8 cellular contexts compared by ENCODE assay signal in the genomic region with DNA sequence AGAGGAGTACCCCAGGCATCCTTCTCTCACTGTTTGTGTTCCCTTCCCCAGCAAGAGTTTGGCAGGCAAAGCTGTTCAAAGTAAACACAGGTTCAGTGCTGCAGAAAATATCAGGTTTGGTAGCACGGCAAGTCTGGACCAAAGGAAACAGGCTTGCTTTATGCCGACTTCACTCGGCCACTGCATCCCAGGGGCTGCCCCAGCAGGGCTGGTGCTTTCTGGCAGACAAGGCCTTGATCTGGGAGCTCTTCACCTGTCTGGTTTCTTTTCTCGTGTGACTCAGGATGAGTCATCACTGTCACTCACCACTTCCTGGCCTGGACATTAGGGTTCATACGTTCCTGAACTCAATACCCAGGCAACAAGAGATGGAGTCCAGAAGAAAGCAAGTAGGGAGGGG. TPM values are rescaled to one million over a fixed set of nuclear protein-coding genes. Genes with fewer than 3 reads are reported as not detected.
A peak's percentile ranks its signal among the peaks of the same experiment; 100 is the strongest.
DNase-seq lines count a peak whose midpoint lies in the region; ATAC-seq and FAIRE-seq lines count a peak whose summit lies in the region.

No MANE protein-coding gene starts in this region.

- peak; percentile 78 for DNase-seq in COLO668 (lab: John Stamatoyannopoulos, UW; ENCODE audit: unreplicated experiment)
- peak; percentile 14 for DNase-seq in SK-N-DZ (ENCODE audit: low spot score)
- no peak for DNase-seq in HUDEP-2 (lab: John Stamatoyannopoulos, UW; ENCODE audit: unreplicated experiment in 76 of 76)
- DNase-seq in globus pallidus (ENCODE audit: low spot score): no peak
- DNase-seq in NCI-H2171 treated with DMSO at 0.1 percent for 48 hours (lab: John Stamatoyannopoulos, UW): no peak

- FAIRE-seq in islet of Langerhans (lab: Jason Lieb, UNC): peak; percentile 82

- ATAC-seq in GM19023 (IDR thresholded peaks at IDR 0.05; ENCODE audit: unreplicated experiment) (peak; percentile 100), HG03039 (IDR thresholded peaks at IDR 0.05; ENCODE audit: unreplicated experiment) (peak; percentile 98)

RNA-seq across cellular contexts. Expression of a gene that starts 52.6 kb away (rescaled TPM):
- 2.7 and 2.8 TPM in 2 replicates for polyA plus RNA-seq in SK-N-DZ (2014; cell fraction: cytosol; rRNA removed)
- polyA plus RNA-seq in SK-N-DZ (2014; cell fraction: nucleus; rRNA removed): 2.4 and 7.6 TPM in 2 replicates

Comparison
In these comparisons a context has a peak if more than half of its experiments do, and no peak if none do; other contexts are left out.
1. DNase-seq: peak in COLO668 (single experiment) and SK-N-DZ (single experiment); none in HUDEP-2 (0 of 76), globus pallidus (single experiment) and NCI-H2171 treated with DMSO at 0.1 percent for 48 hours (single experiment).